Comparison of ENCODE assay signal across 8 cellular contexts in the genomic region with DNA sequence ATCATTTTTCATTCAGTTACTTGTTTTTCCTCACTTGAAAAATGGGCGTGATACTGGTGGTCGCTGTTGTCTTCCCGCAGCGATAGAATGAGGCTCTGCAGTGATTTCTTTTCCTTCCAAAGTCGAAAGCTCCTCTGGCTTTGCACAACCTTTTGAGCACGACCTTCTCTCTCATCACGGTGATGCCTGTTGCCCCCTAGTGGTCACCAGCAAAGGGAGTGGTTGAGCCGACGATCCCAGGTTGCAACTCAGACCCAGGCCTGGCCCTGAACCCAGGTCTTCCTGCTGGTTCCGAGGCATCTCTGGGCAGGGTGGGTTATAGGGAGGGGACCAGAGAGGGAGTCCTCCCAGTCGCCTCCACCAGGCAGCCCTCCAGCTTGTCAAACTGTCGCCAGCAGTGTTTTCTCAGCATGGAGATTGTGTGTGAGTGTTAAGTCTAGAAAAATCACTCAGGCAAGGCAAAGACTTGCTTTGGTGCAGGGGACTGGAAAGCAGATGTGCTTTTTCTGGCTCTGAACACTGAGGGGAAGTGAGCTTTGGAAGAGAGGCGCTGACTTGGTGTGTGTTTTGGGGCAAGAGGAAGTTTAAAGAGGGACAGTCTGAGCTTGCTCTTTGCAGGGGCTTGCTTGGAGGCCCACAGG.
DNase-seq lines count a peak whose midpoint lies in the region; ATAC-seq and TF ChIP-seq lines count a peak whose summit lies in the region.

No MANE protein-coding gene starts in this region.

- no peaks in the 10 kb centered on the region for H3K27me3 ChIP-seq in right cardiac atrium (ENCODE audit: control insufficient read depth, insufficient read depth)

- no peaks in the 10 kb centered on the region for H3K4me1 ChIP-seq in right cardiac atrium (ENCODE audit: control insufficient read depth, insufficient read depth, low read length)

- H3K27ac ChIP-seq in right cardiac atrium (ENCODE audit: low read length): no peak overlapping the region

- intact Hi-C loops in right cardiac atrium (cut with DNase I): loop anchor here (2.0 to 10.0 kb wide), 3 partner anchors 276 to 346 kb away; no protein-coding TSS in a partner anchor

- DNase-seq in ELF-1 (ENCODE audit: low read depth, low spot score): peak; percentile 79
- peak; percentile 11 to 29 for DNase-seq in SW 1271 (lab: John Stamatoyannopoulos, UW)
- DNase-seq in amniotic epithelial cell (ENCODE audit: low read depth): peak; percentile 63
- DNase-seq in right cardiac atrium: peak; percentile 54 to 71 (median 66)
- peak; percentile 56 for DNase-seq in renal cortical epithelial cell (ENCODE audit: low read depth)

- peak; percentile 77 to 92 for ATAC-seq in right cardiac atrium
- no peak for ATAC-seq in GM21390 (IDR thresholded peaks at IDR 0.05; ENCODE audit: unreplicated experiment)
- ATAC-seq in GM21529 (IDR thresholded peaks at IDR 0.05; ENCODE audit: unreplicated experiment): no peak

- 9% methylated on average over 13 of the region's 13 CpGs for WGBS in right cardiac atrium

- peak; percentile 92 for TF ChIP-seq CTCF in LNCAP (IDR thresholded peaks at IDR 0.05)

- no peaks in the 10 kb centered on the region for H3K9me3 ChIP-seq in right cardiac atrium (ENCODE audit: control insufficient read depth, low read length)

- peak overlapping the region; percentile 8 for H3K4me3 ChIP-seq in right cardiac atrium (ENCODE audit: low read length)

Comparison
In these comparisons a context has a peak if more than half of its experiments do, and no peak if none do; other contexts are left out.
1. DNase-seq: peak in every context shown above with its lines; median percentile 79 in ELF-1; 66 in right cardiac atrium; 63 in amniotic epithelial cell; 56 in renal cortical epithelial cell; 20 in SW 1271.
2. ATAC-seq: peak in right cardiac atrium (2 of 2); none in GM21390 (single experiment) and GM21529 (single experiment).